Comparison of ENCODE assay signal across 18 cellular contexts in the genomic region with DNA sequence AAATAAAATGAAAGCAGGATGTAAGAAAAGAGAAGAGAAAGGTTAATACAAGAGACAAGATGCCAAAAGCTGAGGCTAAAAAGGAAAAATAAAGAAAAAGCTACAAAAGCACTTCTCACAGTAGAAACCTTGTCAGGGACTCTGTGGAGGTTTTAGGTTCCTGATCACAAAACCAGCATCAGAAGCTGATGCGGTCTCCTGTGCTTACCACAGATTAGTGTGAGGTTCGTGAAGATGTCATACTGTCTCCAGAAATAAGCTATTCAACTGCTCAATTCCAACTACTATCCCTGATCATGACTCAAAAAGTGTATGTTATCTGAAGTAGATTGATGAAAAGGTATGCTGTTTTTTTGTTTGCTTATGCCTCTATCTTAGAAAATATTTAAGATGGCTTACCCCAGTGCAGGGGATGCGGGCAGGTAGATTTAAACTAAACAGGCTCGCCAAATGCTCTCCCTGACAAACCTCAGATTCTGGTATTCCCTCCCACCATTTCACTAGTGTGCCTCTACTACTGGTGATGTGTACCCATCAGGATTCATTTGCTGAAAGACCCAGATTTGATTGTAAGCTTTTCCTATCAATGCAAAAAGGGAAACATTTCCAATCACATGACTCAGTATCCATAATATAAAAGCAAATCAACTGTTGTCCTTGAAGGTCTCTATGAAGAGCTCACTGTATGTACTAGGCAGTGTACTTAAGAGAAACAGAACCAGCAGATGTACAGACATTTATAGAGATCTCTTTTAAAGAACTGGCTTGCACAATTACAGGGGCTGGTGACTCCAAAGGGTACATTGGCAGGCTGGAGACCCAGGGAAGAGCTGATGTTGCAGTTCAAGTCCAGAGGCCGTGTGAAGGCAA.
DNase-seq lines count a peak whose midpoint lies in the region; ATAC-seq and TF ChIP-seq lines count a peak whose summit lies in the region.
"Had no signal": no experiment of that assay in that cellular context is flagged by ENCODE, and none has a peak within 500 bp of the region (broad histone marks: within the 10 kb centered on the region; RNA-seq: fewer than 3 reads in every experiment).

No MANE protein-coding gene starts in this region.

- peak overlapping the region; percentile 0 for H3K4me3 Mint-ChIP-seq in activated CD4-positive, alpha-beta T cell treated with anti-CD3 and anti-CD28 coated beads, Interleukin-2, amount 10 ng/mL, durations not matched to agents 24 days and 14 days
- peak overlapping the region in 2 of 7 donors; percentile 9 to 47 for H3K4me3 Mint-ChIP-seq in CD8-positive, alpha-beta memory T cell
- peak overlapping the region; percentile 45 for H3K4me3 Mint-ChIP-seq in activated naive CD4-positive, alpha-beta T cell treated with anti-CD3 and anti-CD28 coated beads, Interleukin-2, amount 50 U/mL, for 24 hours
- H3K4me3 Mint-ChIP-seq in naive thymus-derived CD8-positive, alpha-beta T cell: peak overlapping the region; percentile 11 to 73 (median 40)

- no peaks in the 10 kb centered on the region for H3K27me3 Mint-ChIP-seq in activated CD4-positive, alpha-beta T cell treated with anti-CD3 and anti-CD28 coated beads, Interleukin-2, amount 10 ng/mL, durations not matched to agents 24 days and 14 days
- no peaks in the 10 kb centered on the region for H3K27me3 Mint-ChIP-seq in CD8-positive, alpha-beta memory T cell
- H3K27me3 Mint-ChIP-seq in activated naive CD4-positive, alpha-beta T cell treated with anti-CD3 and anti-CD28 coated beads, Interleukin-2, amount 50 U/mL, for 24 hours: no peaks in the 10 kb centered on the region
- H3K27me3 Mint-ChIP-seq in naive thymus-derived CD8-positive, alpha-beta T cell: no peaks in the 10 kb centered on the region

- no peak overlapping the region for H3K4me3 ChIP-seq in CD8-positive, alpha-beta memory T cell (ENCODE audit: low read length)
- H3K4me3 ChIP-seq in ascending aorta: no peak overlapping the region
- H3K4me3 ChIP-seq: cardiac muscle cell had no signal

- H3K27ac ChIP-seq in CD8-positive, alpha-beta memory T cell (ENCODE audit: low read depth, low read length): no peak overlapping the region
- H3K27ac ChIP-seq in ascending aorta: no peak overlapping the region
- H3K27ac ChIP-seq: cardiac muscle cell had no signal

- no peak for TF ChIP-seq POLR2A in erythroblast (IDR thresholded peaks at IDR 0.05; ENCODE audit: low read length)

- H3K4me1 Mint-ChIP-seq in activated CD4-positive, alpha-beta T cell treated with anti-CD3 and anti-CD28 coated beads, Interleukin-2, amount 10 ng/mL, durations not matched to agents 24 days and 14 days: peaks cover 33% of the 10 kb centered on the region
- peaks cover 71 to 85% (median 82%) of the 10 kb centered on the region in 3 donors for H3K4me1 Mint-ChIP-seq in CD8-positive, alpha-beta memory T cell
- peaks cover 86% of the 10 kb centered on the region for H3K4me1 Mint-ChIP-seq in activated naive CD4-positive, alpha-beta T cell treated with anti-CD3 and anti-CD28 coated beads, Interleukin-2, amount 50 U/mL, for 24 hours
- peaks cover 38 to 80% (median 74%) of the 10 kb centered on the region in 4 donors for H3K4me1 Mint-ChIP-seq in naive thymus-derived CD8-positive, alpha-beta T cell

- H3K9me3 ChIP-seq in CD8-positive, alpha-beta memory T cell (ENCODE audit: low read length): no peaks in the 10 kb centered on the region
- no peaks in the 10 kb centered on the region for H3K9me3 ChIP-seq in ascending aorta

- H3K36me3 Mint-ChIP-seq in activated CD4-positive, alpha-beta T cell treated with anti-CD3 and anti-CD28 coated beads, Interleukin-2, amount 10 ng/mL, durations not matched to agents 24 days and 14 days (ENCODE audit: low read depth): peaks cover 56% of the 10 kb centered on the region
- H3K36me3 Mint-ChIP-seq in CD8-positive, alpha-beta memory T cell: peaks cover 34 to 53% (median 35%) of the 10 kb centered on the region in 3 donors
- peaks cover 40% of the 10 kb centered on the region for H3K36me3 Mint-ChIP-seq in activated naive CD4-positive, alpha-beta T cell treated with anti-CD3 and anti-CD28 coated beads, Interleukin-2, amount 50 U/mL, for 24 hours
- peaks cover 19 to 29% (median 20%) of the 10 kb centered on the region in 3 donors for H3K36me3 Mint-ChIP-seq in naive thymus-derived CD8-positive, alpha-beta T cell

- peak; percentile 98 to 99 for ATAC-seq in naive thymus-derived CD8-positive, alpha-beta T cell
- ATAC-seq: HCT116 had no signal

- TF ChIP-seq CTCF in ascending aorta (IDR thresholded peaks at IDR 0.05): no peak

- peaks cover 27% of the 10 kb centered on the region for H3K4me1 ChIP-seq in CD8-positive, alpha-beta memory T cell (ENCODE audit: insufficient read depth, low read length)
- H3K4me1 ChIP-seq in ascending aorta: no peaks in the 10 kb centered on the region

- CTCF ChIA-PET in CD8-positive, alpha-beta memory T cell (lab: Charles Lee): no interaction called here

- peaks cover 8% of the 10 kb centered on the region for H3K36me3 ChIP-seq in CD8-positive, alpha-beta memory T cell (ENCODE audit: insufficient read depth, low read length)
- H3K36me3 ChIP-seq in ascending aorta: no peaks in the 10 kb centered on the region
- H3K36me3 ChIP-seq: cardiac muscle cell had no signal

- DNase-seq in activated CD4-positive, alpha-beta T cell treated with anti-CD3 and anti-CD28 coated beads, Interleukin-2, amount 10 ng/mL, durations not matched to agents 24 days and 14 days: peak; percentile 73
- DNase-seq in activated CD4-positive, alpha-beta T cell treated with anti-CD3 and anti-CD28 coated beads, Interleukin-2, amount 50 U/mL, for 48 hours: no peak
- peak in 2 of 5 donors; percentile 25 to 71 for DNase-seq in CD8-positive, alpha-beta memory T cell
- DNase-seq in naive thymus-derived CD8-positive, alpha-beta T cell: peak in 8 of 10 donors; percentile 23 to 79 (median 58)
- DNase-seq in erythroblast (lab: John Stamatoyannopoulos, UW) (no peak), ascending aorta (ENCODE audit: low spot score in 2 of 2) (no peak), epidermal melanocyte (ENCODE audit: insufficient read length, low spot score) (no peak)
- DNase-seq: activated CD4-positive, alpha-beta T cell treated with anti-CD3 and anti-CD28 coated beads, Interleukin-2, amount 50 U/mL, for 1 hour; C1 segment of cervical spinal cord; DMS79; kidney glomerular epithelial cell; NCI-H187 treated with DMSO at 0.1 percent for 48 hours; NCI-H446; posterior cingulate gyrus; SHP77 treated with DMSO at 0.1 percent for 48 hours had no signal

- peak overlapping the region; percentile 10 for H3K27ac Mint-ChIP-seq in activated CD4-positive, alpha-beta T cell treated with anti-CD3 and anti-CD28 coated beads, Interleukin-2, amount 10 ng/mL, durations not matched to agents 24 days and 14 days
- H3K27ac Mint-ChIP-seq in CD8-positive, alpha-beta memory T cell: peak overlapping the region in 7 of 8 donors; percentile 2 to 90 (median 24)
- peak overlapping the region; percentile 81 for H3K27ac Mint-ChIP-seq in activated naive CD4-positive, alpha-beta T cell treated with anti-CD3 and anti-CD28 coated beads, Interleukin-2, amount 50 U/mL, for 24 hours
- peak overlapping the region; percentile 17 to 89 (median 76) for H3K27ac Mint-ChIP-seq in naive thymus-derived CD8-positive, alpha-beta T cell

- POLR2A ChIA-PET in CD8-positive, alpha-beta memory T cell (lab: Charles Lee): no interaction called here
- POLR2A ChIA-PET in naive thymus-derived CD8-positive, alpha-beta T cell (lab: Charles Lee): interaction anchor here (0.6 to 1.7 kb wide), 6 partner anchors 27 to 134 kb away, joined by 3 to 5 read pairs (median 4); no protein-coding TSS in a partner anchor

- intact Hi-C loops in activated CD4-positive, alpha-beta T cell treated with anti-CD3 and anti-CD28 coated beads, Interleukin-2, amount 10 ng/mL, durations not matched to agents 24 days and 14 days (cut with micrococcal nuclease): no loop called here
- intact Hi-C loops in ascending aorta (cut with DNase I): no loop called here

- H3K27me3 ChIP-seq in CD8-positive, alpha-beta memory T cell (ENCODE audit: insufficient read depth, low read length, poor library complexity, severe bottlenecking): no peaks in the 10 kb centered on the region
- H3K27me3 ChIP-seq in ascending aorta: no peaks in the 10 kb centered on the region
- H3K27me3 ChIP-seq: cardiac muscle cell had no signal

- H3K9me3 Mint-ChIP-seq in activated CD4-positive, alpha-beta T cell treated with anti-CD3 and anti-CD28 coated beads, Interleukin-2, amount 10 ng/mL, durations not matched to agents 24 days and 14 days: peaks cover under 1% of the 10 kb centered on the region
- H3K9me3 Mint-ChIP-seq in CD8-positive, alpha-beta memory T cell: peaks cover 0 to 5% (median 3%) of the 10 kb centered on the region in 5 donors
- H3K9me3 Mint-ChIP-seq in activated naive CD4-positive, alpha-beta T cell treated with anti-CD3 and anti-CD28 coated beads, Interleukin-2, amount 50 U/mL, for 24 hours: peaks cover 14% of the 10 kb centered on the region
- peaks cover 0 to 6% (median 0%) of the 10 kb centered on the region in 9 donors for H3K9me3 Mint-ChIP-seq in naive thymus-derived CD8-positive, alpha-beta T cell

Comparison
In these comparisons a context has a peak if more than half of its experiments do, and no peak if none do; other contexts are left out.
1. DNase-seq: peak in activated CD4-positive, alpha-beta T cell treated with anti-CD3 and anti-CD28 coated beads, Interleukin-2, amount 10 ng/mL, durations not matched to agents 24 days and 14 days (single experiment) and naive thymus-derived CD8-positive, alpha-beta T cell (8 of 10); none in activated CD4-positive, alpha-beta T cell treated with anti-CD3 and anti-CD28 coated beads, Interleukin-2, amount 50 U/mL, for 48 hours (0 of 2), erythroblast (0 of 2), ascending aorta (0 of 2) and epidermal melanocyte (single experiment).
2. H3K27ac Mint-ChIP-seq: peak in every context shown above with its lines; median percentile 81 in activated naive CD4-positive, alpha-beta T cell treated with anti-CD3 and anti-CD28 coated beads, Interleukin-2, amount 50 U/mL, for 24 hours; 76 in naive thymus-derived CD8-positive, alpha-beta T cell; 24 in CD8-positive, alpha-beta memory T cell; 10 in activated CD4-positive, alpha-beta T cell treated with anti-CD3 and anti-CD28 coated beads, Interleukin-2, amount 10 ng/mL, durations not matched to agents 24 days and 14 days.